Comparison of ENCODE assay signal across 27 cellular contexts in genomic region chr3:104832530-104832929, GRCh38.
"Had no signal": no experiment of that assay in that cellular context is flagged by ENCODE, and none has a peak within 500 bp of the region (broad histone marks: within the 10 kb centered on the region; RNA-seq: fewer than 3 reads in every experiment).

No MANE protein-coding gene starts in this region.

- H3K4me3 ChIP-seq: left lung, lower lobe of right lung, mucosa of descending colon, right atrium auricular region, right lobe of liver, stomach, suprapubic skin, thoracic aorta, tibial artery, upper lobe of right lung, uterus had no signal

- H3K36me3 ChIP-seq: left lung, lower lobe of right lung, right atrium auricular region, right lobe of liver, stomach, suprapubic skin, thoracic aorta, tibial artery, upper lobe of right lung, uterus had no signal

- DNase-seq: hypothalamus; immature natural killer cell; kidney; left colon; left lung; lower lobe of right lung; midbrain; mucosa of descending colon; naive thymus-derived CD4-positive, alpha-beta T cell; nucleus accumbens; right lobe of liver; stimulated activated CD4-positive, alpha-beta T cell treated with anti-CD3 and anti-CD28 coated beads, Interleukin-12 subunit alpha, Interleukin-12 subunit beta, amount 100 ng/mL, for 4 hours; stimulated activated CD4-positive, alpha-beta T cell treated with anti-CD3 and anti-CD28 coated beads, Interleukin-15, amount 100 ng/mL, for 24 hours; stimulated activated CD4-positive, alpha-beta T cell treated with anti-CD3 and anti-CD28 coated beads, Interleukin-2, amount 100 ng/mL, for 24 hours; stimulated activated CD4-positive, alpha-beta T cell treated with anti-CD3 and anti-CD28 coated beads, Interleukin-4, amount 100 ng/mL, for 1 hour; stimulated activated naive B cell treated with anti-CD40 and anti-IgM and Interleukin-4, amounts not matched to agents 10 μg/mL and 1 μg/mL and 100 μg/mL, for 72 hours; stimulated activated naive CD8-positive, alpha-beta T cell treated with anti-CD3 and anti-CD28 coated beads, Interleukin-15, Interleukin-2, amounts not matched to agents 100 U/mL and 50 U/mL, for 24 hours; stomach; tibial artery; trophoblast cell; upper lobe of right lung; uterus had no signal

- H3K27me3 ChIP-seq: left lung, right atrium auricular region, right lobe of liver, stomach, suprapubic skin, tibial artery, upper lobe of right lung, uterus had no signal

- H3K27me3 Mint-ChIP-seq: natural killer cell treated with Interleukin-12 subunit alpha and Interleukin-12 subunit beta and Interleukin-15 and Interleukin-18, amount 100 ng/mL, for 72 hours; progenitor cell of endocrine pancreas; stimulated activated naive B cell treated with anti-CD40 and anti-IgM and Interleukin-4, amounts not matched to agents 10 μg/mL and 1 μg/mL and 100 μg/mL, for 72 hours had no signal

- H3K9me3 Mint-ChIP-seq: stimulated activated naive B cell treated with anti-CD40 and anti-IgM and Interleukin-4, amounts not matched to agents 10 μg/mL and 1 μg/mL and 100 μg/mL, for 72 hours had no signal

- H3K4me1 Mint-ChIP-seq: immature natural killer cell; naive thymus-derived CD4-positive, alpha-beta T cell; stimulated activated naive B cell treated with anti-CD40 and anti-IgM and Interleukin-4, amounts not matched to agents 10 μg/mL and 1 μg/mL and 100 μg/mL, for 72 hours had no signal

- H3K27ac Mint-ChIP-seq: immature natural killer cell; naive thymus-derived CD4-positive, alpha-beta T cell; natural killer cell treated with Interleukin-12 subunit alpha and Interleukin-12 subunit beta and Interleukin-15 and Interleukin-18, amount 100 ng/mL, for 72 hours; progenitor cell of endocrine pancreas; stimulated activated naive B cell treated with anti-CD40 and anti-IgM and Interleukin-4, amounts not matched to agents 10 μg/mL and 1 μg/mL and 100 μg/mL, for 72 hours had no signal

- H3K4me1 ChIP-seq: left lung, lower lobe of right lung, right atrium auricular region, right lobe of liver, stomach, suprapubic skin, upper lobe of right lung, uterus had no signal

- H3K4me3 Mint-ChIP-seq: immature natural killer cell; naive thymus-derived CD4-positive, alpha-beta T cell; natural killer cell treated with Interleukin-12 subunit alpha and Interleukin-12 subunit beta and Interleukin-15 and Interleukin-18, amount 100 ng/mL, for 72 hours; stimulated activated naive B cell treated with anti-CD40 and anti-IgM and Interleukin-4, amounts not matched to agents 10 μg/mL and 1 μg/mL and 100 μg/mL, for 72 hours had no signal

- H3K36me3 Mint-ChIP-seq: immature natural killer cell; naive thymus-derived CD4-positive, alpha-beta T cell; natural killer cell treated with Interleukin-12 subunit alpha and Interleukin-12 subunit beta and Interleukin-15 and Interleukin-18, amount 100 ng/mL, for 72 hours; stimulated activated naive B cell treated with anti-CD40 and anti-IgM and Interleukin-4, amounts not matched to agents 10 μg/mL and 1 μg/mL and 100 μg/mL, for 72 hours had no signal

- H3K9me3 ChIP-seq: left lung, lower lobe of right lung, mucosa of descending colon, right atrium auricular region, right lobe of liver, stomach, suprapubic skin, thoracic aorta, tibial artery, upper lobe of right lung, uterus had no signal

- H3K27ac ChIP-seq: left lung, lower lobe of right lung, right atrium auricular region, right lobe of liver, stomach, suprapubic skin, thoracic aorta, tibial artery, upper lobe of right lung, uterus had no signal

- ATAC-seq: left colon; left lung; lower lobe of right lung; mucosa of descending colon; naive thymus-derived CD4-positive, alpha-beta T cell; natural killer cell treated with Interleukin-12 subunit alpha and Interleukin-12 subunit beta and Interleukin-15 and Interleukin-18, amount 100 ng/mL, for 72 hours; right lobe of liver; stimulated activated naive B cell treated with anti-CD40 and anti-IgM and Interleukin-4, amounts not matched to agents 10 μg/mL and 1 μg/mL and 100 μg/mL, for 72 hours; stimulated activated naive CD8-positive, alpha-beta T cell treated with anti-CD3 and anti-CD28 coated beads, Interleukin-15, Interleukin-2, amounts not matched to agents 100 U/mL and 50 U/mL, for 24 hours; upper lobe of right lung had no signal
